ENCODE assay signal across 1 cellular context in genomic region chr17:83091257-83092141, GRCh38.
TF ChIP-seq lines count a peak whose summit lies in the region.

No MANE protein-coding gene starts in this region.

TF ChIP-seq in IMR-90, 13 proteins besides CTCF, POLR2A, EP300 and RAD21:
- TF ChIP-seq ELK1 (IDR thresholded peaks at IDR 0.05; ENCODE audit: borderline replicate concordance, low read depth, low read length) (no peak), BHLHE40 (IDR thresholded peaks at IDR 0.05; ENCODE audit: low read depth, low read length) (no peak), MXI1 (IDR thresholded peaks at IDR 0.05; ENCODE audit: borderline replicate concordance, low read depth, low read length) (no peak), CEBPB (IDR thresholded peaks at IDR 0.05; ENCODE audit: low read depth, low read length) (no peak), RCOR1 (IDR thresholded peaks at IDR 0.05; ENCODE audit: insufficient replicate concordance, low read length) (no peak)
